ENCODE assay signal across 2 cellular contexts in the genomic region with DNA sequence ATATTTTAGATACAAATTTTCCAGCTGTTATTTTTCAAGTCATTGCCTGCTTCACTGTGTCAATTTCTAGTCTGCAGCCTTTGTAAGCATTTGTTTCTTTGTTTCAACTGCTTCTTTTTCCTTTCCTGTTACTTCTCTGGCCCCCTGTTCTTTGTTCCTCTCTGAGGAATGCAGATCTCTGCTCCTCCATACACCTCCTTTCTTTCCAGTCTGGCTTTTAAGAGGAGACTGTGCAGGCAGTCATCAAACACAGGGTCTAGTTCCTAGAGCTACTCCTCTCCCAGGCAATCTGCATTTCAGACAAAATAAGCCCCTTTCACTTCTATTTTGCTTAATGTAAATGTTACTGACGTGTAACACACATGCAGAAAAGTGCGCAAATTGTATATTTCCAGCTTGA.
TF ChIP-seq lines count a peak whose summit lies in the region.

No MANE protein-coding gene starts in this region.

TF ChIP-seq in GM23338, 12 proteins besides CTCF, POLR2A, EP300 and RAD21 (continues in another document):
- TF ChIP-seq, protein P1, sequence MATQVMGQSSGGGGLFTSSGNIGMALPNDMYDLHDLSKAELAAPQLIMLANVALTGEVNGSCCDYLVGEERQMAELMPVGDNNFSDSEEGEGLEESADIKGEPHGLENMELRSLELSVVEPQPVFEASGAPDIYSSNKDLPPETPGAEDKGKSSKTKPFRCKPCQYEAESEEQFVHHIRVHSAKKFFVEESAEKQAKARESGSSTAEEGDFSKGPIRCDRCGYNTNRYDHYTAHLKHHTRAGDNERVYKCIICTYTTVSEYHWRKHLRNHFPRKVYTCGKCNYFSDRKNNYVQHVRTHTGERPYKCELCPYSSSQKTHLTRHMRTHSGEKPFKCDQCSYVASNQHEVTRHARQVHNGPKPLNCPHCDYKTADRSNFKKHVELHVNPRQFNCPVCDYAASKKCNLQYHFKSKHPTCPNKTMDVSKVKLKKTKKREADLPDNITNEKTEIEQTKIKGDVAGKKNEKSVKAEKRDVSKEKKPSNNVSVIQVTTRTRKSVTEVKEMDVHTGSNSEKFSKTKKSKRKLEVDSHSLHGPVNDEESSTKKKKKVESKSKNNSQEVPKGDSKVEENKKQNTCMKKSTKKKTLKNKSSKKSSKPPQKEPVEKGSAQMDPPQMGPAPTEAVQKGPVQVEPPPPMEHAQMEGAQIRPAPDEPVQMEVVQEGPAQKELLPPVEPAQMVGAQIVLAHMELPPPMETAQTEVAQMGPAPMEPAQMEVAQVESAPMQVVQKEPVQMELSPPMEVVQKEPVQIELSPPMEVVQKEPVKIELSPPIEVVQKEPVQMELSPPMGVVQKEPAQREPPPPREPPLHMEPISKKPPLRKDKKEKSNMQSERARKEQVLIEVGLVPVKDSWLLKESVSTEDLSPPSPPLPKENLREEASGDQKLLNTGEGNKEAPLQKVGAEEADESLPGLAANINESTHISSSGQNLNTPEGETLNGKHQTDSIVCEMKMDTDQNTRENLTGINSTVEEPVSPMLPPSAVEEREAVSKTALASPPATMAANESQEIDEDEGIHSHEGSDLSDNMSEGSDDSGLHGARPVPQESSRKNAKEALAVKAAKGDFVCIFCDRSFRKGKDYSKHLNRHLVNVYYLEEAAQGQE (IDR thresholded peaks at IDR 0.05; ENCODE audit: unreplicated experiment) = no peak
- TF ChIP-seq JUNB (IDR thresholded peaks at IDR 0.05; ENCODE audit: unreplicated experiment) (no peak), CREB1 (CRISPR knock-in tag; IDR thresholded peaks at IDR 0.05; ENCODE audit: low read depth) (no peak), NANOG (IDR thresholded peaks at IDR 0.05; ENCODE audit: borderline replicate concordance) (no peak), ZNF114 (CRISPR knock-in tag; IDR thresholded peaks at IDR 0.05) (no peak), EZH2 (IDR thresholded peaks at IDR 0.05; ENCODE audit: low read depth, unreplicated experiment) (no peak), STAT1 (IDR thresholded peaks at IDR 0.05; ENCODE audit: unreplicated experiment) (no peak), EZH2phosphoT487 (IDR thresholded peaks at IDR 0.05; ENCODE audit: unreplicated experiment) (no peak)
- TF ChIP-seq, protein P2, sequence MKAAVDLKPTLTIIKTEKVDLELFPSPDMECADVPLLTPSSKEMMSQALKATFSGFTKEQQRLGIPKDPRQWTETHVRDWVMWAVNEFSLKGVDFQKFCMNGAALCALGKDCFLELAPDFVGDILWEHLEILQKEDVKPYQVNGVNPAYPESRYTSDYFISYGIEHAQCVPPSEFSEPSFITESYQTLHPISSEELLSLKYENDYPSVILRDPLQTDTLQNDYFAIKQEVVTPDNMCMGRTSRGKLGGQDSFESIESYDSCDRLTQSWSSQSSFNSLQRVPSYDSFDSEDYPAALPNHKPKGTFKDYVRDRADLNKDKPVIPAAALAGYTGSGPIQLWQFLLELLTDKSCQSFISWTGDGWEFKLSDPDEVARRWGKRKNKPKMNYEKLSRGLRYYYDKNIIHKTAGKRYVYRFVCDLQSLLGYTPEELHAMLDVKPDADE (IDR thresholded peaks at IDR 0.05) = no peak
- TF ChIP-seq, protein P3, sequence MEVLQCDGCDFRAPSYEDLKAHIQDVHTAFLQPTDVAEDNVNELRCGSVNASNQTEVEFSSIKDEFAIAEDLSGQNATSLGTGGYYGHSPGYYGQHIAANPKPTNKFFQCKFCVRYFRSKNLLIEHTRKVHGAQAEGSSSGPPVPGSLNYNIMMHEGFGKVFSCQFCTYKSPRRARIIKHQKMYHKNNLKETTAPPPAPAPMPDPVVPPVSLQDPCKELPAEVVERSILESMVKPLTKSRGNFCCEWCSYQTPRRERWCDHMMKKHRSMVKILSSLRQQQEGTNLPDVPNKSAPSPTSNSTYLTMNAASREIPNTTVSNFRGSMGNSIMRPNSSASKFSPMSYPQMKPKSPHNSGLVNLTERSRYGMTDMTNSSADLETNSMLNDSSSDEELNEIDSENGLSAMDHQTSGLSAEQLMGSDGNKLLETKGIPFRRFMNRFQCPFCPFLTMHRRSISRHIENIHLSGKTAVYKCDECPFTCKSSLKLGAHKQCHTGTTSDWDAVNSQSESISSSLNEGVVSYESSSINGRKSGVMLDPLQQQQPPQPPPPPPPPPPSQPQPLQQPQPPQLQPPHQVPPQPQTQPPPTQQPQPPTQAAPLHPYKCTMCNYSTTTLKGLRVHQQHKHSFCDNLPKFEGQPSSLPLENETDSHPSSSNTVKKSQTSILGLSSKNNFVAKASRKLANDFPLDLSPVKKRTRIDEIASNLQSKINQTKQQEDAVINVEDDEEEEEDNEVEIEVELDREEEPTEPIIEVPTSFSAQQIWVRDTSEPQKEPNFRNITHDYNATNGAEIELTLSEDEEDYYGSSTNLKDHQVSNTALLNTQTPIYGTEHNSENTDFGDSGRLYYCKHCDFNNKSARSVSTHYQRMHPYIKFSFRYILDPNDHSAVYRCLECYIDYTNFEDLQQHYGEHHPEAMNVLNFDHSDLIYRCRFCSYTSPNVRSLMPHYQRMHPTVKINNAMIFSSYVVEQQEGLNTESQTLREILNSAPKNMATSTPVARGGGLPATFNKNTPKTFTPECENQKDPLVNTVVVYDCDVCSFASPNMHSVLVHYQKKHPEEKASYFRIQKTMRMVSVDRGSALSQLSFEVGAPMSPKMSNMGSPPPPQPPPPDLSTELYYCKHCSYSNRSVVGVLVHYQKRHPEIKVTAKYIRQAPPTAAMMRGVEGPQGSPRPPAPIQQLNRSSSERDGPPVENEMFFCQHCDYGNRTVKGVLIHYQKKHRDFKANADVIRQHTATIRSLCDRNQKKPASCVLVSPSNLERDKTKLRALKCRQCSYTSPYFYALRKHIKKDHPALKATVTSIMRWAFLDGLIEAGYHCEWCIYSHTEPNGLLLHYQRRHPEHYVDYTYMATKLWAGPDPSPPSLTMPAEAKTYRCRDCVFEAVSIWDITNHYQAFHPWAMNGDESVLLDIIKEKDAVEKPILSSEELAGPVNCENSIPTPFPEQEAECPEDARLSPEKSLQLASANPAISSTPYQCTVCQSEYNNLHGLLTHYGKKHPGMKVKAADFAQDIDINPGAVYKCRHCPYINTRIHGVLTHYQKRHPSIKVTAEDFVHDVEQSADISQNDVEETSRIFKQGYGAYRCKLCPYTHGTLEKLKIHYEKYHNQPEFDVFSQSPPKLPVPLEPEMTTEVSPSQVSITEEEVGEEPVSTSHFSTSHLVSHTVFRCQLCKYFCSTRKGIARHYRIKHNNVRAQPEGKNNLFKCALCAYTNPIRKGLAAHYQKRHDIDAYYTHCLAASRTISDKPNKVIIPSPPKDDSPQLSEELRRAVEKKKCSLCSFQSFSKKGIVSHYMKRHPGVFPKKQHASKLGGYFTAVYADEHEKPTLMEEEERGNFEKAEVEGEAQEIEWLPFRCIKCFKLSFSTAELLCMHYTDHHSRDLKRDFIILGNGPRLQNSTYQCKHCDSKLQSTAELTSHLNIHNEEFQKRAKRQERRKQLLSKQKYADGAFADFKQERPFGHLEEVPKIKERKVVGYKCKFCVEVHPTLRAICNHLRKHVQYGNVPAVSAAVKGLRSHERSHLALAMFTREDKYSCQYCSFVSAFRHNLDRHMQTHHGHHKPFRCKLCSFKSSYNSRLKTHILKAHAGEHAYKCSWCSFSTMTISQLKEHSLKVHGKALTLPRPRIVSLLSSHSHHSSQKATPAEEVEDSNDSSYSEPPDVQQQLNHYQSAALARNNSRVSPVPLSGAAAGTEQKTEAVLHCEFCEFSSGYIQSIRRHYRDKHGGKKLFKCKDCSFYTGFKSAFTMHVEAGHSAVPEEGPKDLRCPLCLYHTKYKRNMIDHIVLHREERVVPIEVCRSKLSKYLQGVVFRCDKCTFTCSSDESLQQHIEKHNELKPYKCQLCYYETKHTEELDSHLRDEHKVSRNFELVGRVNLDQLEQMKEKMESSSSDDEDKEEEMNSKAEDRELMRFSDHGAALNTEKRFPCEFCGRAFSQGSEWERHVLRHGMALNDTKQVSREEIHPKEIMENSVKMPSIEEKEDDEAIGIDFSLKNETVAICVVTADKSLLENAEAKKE (CRISPR knock-in tag; IDR thresholded peaks at IDR 0.05) = no peak

TF ChIP-seq in WTC11, 78 proteins besides CTCF, POLR2A, EP300 and RAD21 (continued from another document):
- TF ChIP-seq, protein P4, sequence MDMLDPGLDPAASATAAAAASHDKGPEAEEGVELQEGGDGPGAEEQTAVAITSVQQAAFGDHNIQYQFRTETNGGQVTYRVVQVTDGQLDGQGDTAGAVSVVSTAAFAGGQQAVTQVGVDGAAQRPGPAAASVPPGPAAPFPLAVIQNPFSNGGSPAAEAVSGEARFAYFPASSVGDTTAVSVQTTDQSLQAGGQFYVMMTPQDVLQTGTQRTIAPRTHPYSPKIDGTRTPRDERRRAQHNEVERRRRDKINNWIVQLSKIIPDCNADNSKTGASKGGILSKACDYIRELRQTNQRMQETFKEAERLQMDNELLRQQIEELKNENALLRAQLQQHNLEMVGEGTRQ (CRISPR knock-in tag; IDR thresholded peaks at IDR 0.05) = no peak
